Comparison of ENCODE assay signal across 10 cellular contexts in genomic region chr11:76578655-76579046, GRCh38.
A peak's percentile ranks its signal among the peaks of the same experiment; 100 is the strongest.
DNase-seq lines count a peak whose midpoint lies in the region; ATAC-seq and TF ChIP-seq lines count a peak whose summit lies in the region.
"Had no signal": no experiment of that assay in that cellular context is flagged by ENCODE, and none has a peak within 500 bp of the region (broad histone marks: within the 10 kb centered on the region; RNA-seq: fewer than 3 reads in every experiment).

No MANE protein-coding gene starts in this region.

- no peak overlapping the region for H3K4me3 ChIP-seq in mammary epithelial cell (replicated peaks in 1 of 3; ENCODE audit: insufficient read depth in 1 of 3, low read depth in 2 of 3, low read length in 3 of 3)
- no peak overlapping the region for H3K4me3 ChIP-seq in hepatocyte
- H3K4me3 ChIP-seq in effector memory CD4-positive, alpha-beta T cell (ENCODE audit: insufficient read depth, low read depth, low read length, poor library complexity, severe bottlenecking): no peak overlapping the region

- H3K4me3 Mint-ChIP-seq in progenitor cell of endocrine pancreas (ENCODE audit: low read depth): no peak overlapping the region

- no peak for ATAC-seq in HG03354 (IDR thresholded peaks at IDR 0.05; ENCODE audit: poor library complexity, severe bottlenecking, unreplicated experiment)

- H3K9me3 ChIP-seq in mammary epithelial cell (replicated peaks; ENCODE audit: insufficient read depth, low read length) (no peaks in the 10 kb centered on the region), hepatocyte (ENCODE audit: low read depth) (no peaks in the 10 kb centered on the region)
- no peaks in the 10 kb centered on the region for H3K9me3 ChIP-seq in effector memory CD4-positive, alpha-beta T cell (ENCODE audit: control insufficient read depth, low read length)

- intact Hi-C loops in mammary epithelial cell (cut with micrococcal nuclease): no loop called here

- no peaks in the 10 kb centered on the region for H3K36me3 Mint-ChIP-seq in progenitor cell of endocrine pancreas (ENCODE audit: insufficient read depth)

- dilution Hi-C loops in mammary epithelial cell (cut with HindIII; ENCODE audit: low sequenced_read_pairs): no loop called here

- H3K36me3 ChIP-seq in mammary epithelial cell (ENCODE audit: insufficient read depth, low read length): no peaks in the 10 kb centered on the region
- no peaks in the 10 kb centered on the region for H3K36me3 ChIP-seq in hepatocyte (replicated peaks; ENCODE audit: insufficient read depth, low read depth)
- H3K36me3 ChIP-seq in effector memory CD4-positive, alpha-beta T cell (ENCODE audit: control insufficient read depth, insufficient read depth, low read length): no peaks in the 10 kb centered on the region

- H3K79me2 ChIP-seq in mammary epithelial cell (ENCODE audit: insufficient read depth, low read length): no peaks in the 10 kb centered on the region
- H3K79me2 ChIP-seq in hepatocyte: no peaks in the 10 kb centered on the region

- H4K20me1 ChIP-seq in mammary epithelial cell (ENCODE audit: insufficient read depth, low read length): no peaks in the 10 kb centered on the region
- H4K20me1 ChIP-seq in hepatocyte (ENCODE audit: insufficient read depth, poor library complexity, severe bottlenecking): no peaks in the 10 kb centered on the region

- peaks cover 19% of the 10 kb centered on the region for H3K4me1 ChIP-seq in mammary epithelial cell (ENCODE audit: insufficient read depth, low read length)
- H3K4me1 ChIP-seq in hepatocyte (ENCODE audit: insufficient read depth): peaks cover 28% of the 10 kb centered on the region
- no peaks in the 10 kb centered on the region for H3K4me1 ChIP-seq in effector memory CD4-positive, alpha-beta T cell (ENCODE audit: control insufficient read depth, insufficient read depth, low read length, poor library complexity, severe bottlenecking)

- H2AFZ ChIP-seq in mammary epithelial cell (ENCODE audit: low read depth, low read length) (peak overlapping the region; percentile 89), hepatocyte (no peak overlapping the region)

- no peaks in the 10 kb centered on the region for H3K27me3 Mint-ChIP-seq in progenitor cell of endocrine pancreas

- in situ Hi-C loops in mammary epithelial cell (cut with MboI; ENCODE audit: low sequenced_read_pairs in 2 of 2): no loop called here

- 79% methylated on average over 5 of the region's 10 CpGs for WGBS in mammary epithelial cell (ENCODE audit: low coverage, missing lambda C conversion rate)
- 67% methylated on average over 10 of the region's 10 CpGs for WGBS in hepatocyte (ENCODE audit: low lambda C conversion rate, missing lambda C conversion rate)

- H3K27ac Mint-ChIP-seq in progenitor cell of endocrine pancreas: peak overlapping the region; percentile 39

- H3K9me3 Mint-ChIP-seq in progenitor cell of endocrine pancreas (ENCODE audit: low read depth): peaks cover 3% of the 10 kb centered on the region

- DNase-seq in ELF-1 (ENCODE audit: low read depth, low spot score) (peak; percentile 96), mammary epithelial cell (no peak), hepatocyte (ENCODE audit: low spot score) (peak; percentile 35), progenitor cell of endocrine pancreas (ENCODE audit: low spot score, unreplicated experiment) (no peak), DMS 273 (lab: John Stamatoyannopoulos, UW; ENCODE audit: unreplicated experiment) (no peak), SK-N-DZ (ENCODE audit: low spot score) (no peak)
- no peak for DNase-seq in effector memory CD4-positive, alpha-beta T cell
- DNase-seq: activated T-cell treated with anti-CD3 and anti-CD28 coated beads, Interleukin-2, amount 50 U/mL, for 48 hours; AML-193 had no signal

- CTCF ChIA-PET in mammary epithelial cell (lab: Charles Lee; ENCODE audit: low non-redundant PET): no interaction called here

- TF ChIP-seq CTCF in mammary epithelial cell (conservative IDR thresholded peaks at IDR 0.05 in 1 of 2, IDR thresholded peaks at IDR 0.05 in 1 of 2; ENCODE audit: extremely low read depth in 1 of 2, insufficient read depth in 1 of 2, low read depth in 1 of 2, low read length in 2 of 2) (no peak), hepatocyte (IDR thresholded peaks at IDR 0.05; ENCODE audit: poor library complexity) (no peak), progenitor cell of endocrine pancreas (IDR thresholded peaks at IDR 0.05; ENCODE audit: unreplicated experiment) (no peak)

- no peak overlapping the region for H3K9ac ChIP-seq in mammary epithelial cell (ENCODE audit: insufficient read depth, low read length)

- H3K27ac ChIP-seq in mammary epithelial cell (ENCODE audit: insufficient read depth, low read depth, low read length) (no peak overlapping the region), hepatocyte (peak overlapping the region; percentile 93)
- no peak overlapping the region for H3K27ac ChIP-seq in effector memory CD4-positive, alpha-beta T cell (ENCODE audit: insufficient read depth, low read length, poor library complexity, severe bottlenecking)

- no peaks in the 10 kb centered on the region for H3K27me3 ChIP-seq in mammary epithelial cell (ENCODE audit: insufficient read depth, low read length)
- no peaks in the 10 kb centered on the region for H3K27me3 ChIP-seq in hepatocyte
- no peaks in the 10 kb centered on the region for H3K27me3 ChIP-seq in effector memory CD4-positive, alpha-beta T cell (replicated peaks; ENCODE audit: control insufficient read depth, insufficient read depth, low read length, poor library complexity, severe bottlenecking)

- no peaks in the 10 kb centered on the region for H3K9me2 ChIP-seq in hepatocyte (replicated peaks; ENCODE audit: insufficient read depth)

- peaks cover 3% of the 10 kb centered on the region for H3K4me1 Mint-ChIP-seq in progenitor cell of endocrine pancreas (ENCODE audit: low read depth)

- H3K4me2 ChIP-seq in mammary epithelial cell (ENCODE audit: insufficient read depth, low read depth, low read length) (no peak overlapping the region), hepatocyte (no peak overlapping the region)

- no TSS peak for BruUV-seq in mammary epithelial cell (replicated peaks; lab: Mats Ljungman, UMichigan)

Comparison
In these comparisons a context has a peak if more than half of its experiments do, and no peak if none do; other contexts are left out.
1. DNase-seq: peak in ELF-1 (single experiment) and hepatocyte (single experiment); none in mammary epithelial cell (single experiment), progenitor cell of endocrine pancreas (single experiment), DMS 273 (single experiment), SK-N-DZ (single experiment) and effector memory CD4-positive, alpha-beta T cell (0 of 3).